In the genomic region with DNA sequence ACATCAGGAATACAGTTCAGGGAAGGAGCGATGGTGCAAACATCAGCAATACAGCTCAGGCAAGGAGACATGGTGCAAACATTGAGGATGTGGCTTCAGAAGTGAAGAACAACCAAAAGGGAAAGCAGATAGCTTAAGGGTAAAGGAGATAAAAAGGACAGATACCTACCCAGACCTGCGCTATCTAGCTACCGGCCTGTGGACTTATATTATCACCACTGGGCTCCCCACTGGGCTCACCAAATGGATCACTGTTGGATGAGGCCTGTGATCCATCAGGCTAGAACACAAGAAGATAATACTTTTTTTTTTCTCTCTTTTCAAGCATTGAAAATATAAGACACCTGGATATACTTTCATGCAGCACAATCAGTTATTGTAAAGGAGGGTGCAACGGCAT, we compare ENCODE assay signal across 38 cellular contexts. TPM values are rescaled to one million over a fixed set of nuclear protein-coding genes. Genes with fewer than 3 reads are reported as not detected.
"Had no signal": no experiment of that assay in that cellular context is flagged by ENCODE, and none has a peak within 500 bp of the region (broad histone marks: within the 10 kb centered on the region; RNA-seq: fewer than 3 reads in every experiment).

No MANE protein-coding gene starts in this region.

- H3K4me2 ChIP-seq: KMS-11 had no signal

- H3K27ac ChIP-seq: KMS-11 had no signal

- H3K4me3 ChIP-seq: MG63 had no signal

- H3K9ac ChIP-seq: KMS-11 had no signal

- DNase-seq: Karpas-422, Kasumi-1, MG63, MM.1S, MV-4-11, NCI-H1048, NCI-H1092, NCI-H1092 treated with DMSO at 0.1 percent for 48 hours, NCI-H1105, NCI-H1105 treated with DMSO at 0.1 percent for 48 hours, NCI-H1417, NCI-H1417 treated with DMSO at 0.1 percent for 48 hours, NCI-H1436, NCI-H1436 treated with DMSO at 0.1 percent for 48 hours, NCI-H146, NCI-H1694, NCI-H1694 treated with DMSO at 0.1 percent for 48 hours, NCI-H187, NCI-H187 treated with DMSO at 0.1 percent for 48 hours, NCI-H1930, NCI-H2029, NCI-H2029 treated with DMSO at 0.1 percent for 48 hours, NCI-H2081, NCI-H2081 treated with DMSO at 0.1 percent for 48 hours, NCI-H2107, NCI-H2171, NCI-H2171 treated with DMSO at 0.1 percent for 48 hours, NCI-H2227 treated with DMSO at 0.1 percent for 48 hours, NCI-H226, NCI-H345, NCI-H446, NCI-H446 treated with DMSO at 0.1 percent for 48 hours, NCI-H510A had no signal

- H3K27me3 ChIP-seq: MG63 had no signal

- H3K9me3 ChIP-seq: MG63 had no signal

- H3K36me3 ChIP-seq: MG63 had no signal

RNA-seq across cellular contexts. Expression of a gene that starts 44.7 kb away (rescaled TPM):
- total RNA-seq: LHCN-M2, M059J, MCF 10A, NCI-H460 had no signal
